1 cellular context compared by ENCODE assay signal in the genomic region with DNA sequence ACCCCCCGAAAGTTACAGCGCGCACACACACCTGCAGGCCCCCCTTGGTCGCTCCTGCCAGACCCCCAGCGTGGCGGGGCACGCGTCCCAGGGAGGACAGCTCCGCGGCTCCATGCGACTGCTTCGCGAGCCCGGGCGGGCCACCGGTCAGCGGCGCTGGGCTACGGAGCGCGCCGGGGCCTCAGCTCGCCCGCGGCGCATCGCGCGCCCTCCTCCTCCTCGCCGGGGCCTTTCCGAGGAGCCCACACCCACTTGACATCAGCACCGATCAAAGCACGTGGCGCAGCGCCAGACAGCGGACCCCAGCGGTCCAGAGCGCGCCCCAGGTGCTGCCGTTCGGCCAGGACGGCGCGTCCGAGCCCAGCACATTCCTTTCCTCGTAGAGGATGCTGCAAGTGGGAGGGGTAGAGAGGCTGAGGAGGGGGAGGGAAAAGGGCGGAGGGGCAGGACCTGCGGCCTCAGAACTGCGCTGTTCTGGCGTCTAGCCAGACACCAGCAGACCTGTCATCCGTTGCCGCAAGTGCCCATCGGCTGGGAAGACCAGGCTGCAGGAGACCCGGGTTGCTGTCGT.
TF ChIP-seq lines count a peak whose summit lies in the region.

No MANE protein-coding gene starts in this region.

TF ChIP-seq in HepG2, 621 proteins besides CTCF, POLR2A, EP300 and RAD21 (continued from another document and continues in another):
- TF ChIP-seq MYPOP (CRISPR knock-in tag; IDR thresholded peaks at IDR 0.05) (peak; percentile 64; the same call in 1 of the 2 replicates), ZNF510 (CRISPR knock-in tag; IDR thresholded peaks at IDR 0.05; ENCODE audit: low read depth) (no peak), MLXIP (CRISPR knock-in tag; IDR thresholded peaks at IDR 0.05; ENCODE audit: borderline replicate concordance) (no peak), ZNF609 (CRISPR knock-in tag; IDR thresholded peaks at IDR 0.05; ENCODE audit: borderline replicate concordance) (0 out of 2 replicates have a peak, but pooled peaks have one; percentile 31), HOXA5 (CRISPR knock-in tag; IDR thresholded peaks at IDR 0.05) (no peak), TGIF2 (CRISPR knock-in tag; IDR thresholded peaks at IDR 0.05) (peak; percentile 65), ZNF33B (CRISPR knock-in tag; IDR thresholded peaks at IDR 0.05) (no peak), ETV5 (CRISPR knock-in tag; IDR thresholded peaks at IDR 0.05; ENCODE audit: borderline replicate concordance) (no peak), SUZ12 (IDR thresholded peaks at IDR 0.05; ENCODE audit: low read depth, low read length) (no peak), KLF13 (CRISPR knock-in tag; IDR thresholded peaks at IDR 0.05) (no peak), E2F2 (CRISPR knock-in tag; IDR thresholded peaks at IDR 0.05; ENCODE audit: borderline replicate concordance) (no peak), RCOR2 (CRISPR knock-in tag; IDR thresholded peaks at IDR 0.05) (no peak), ZSCAN25 (CRISPR knock-in tag; IDR thresholded peaks at IDR 0.05) (no peak), TCF7 (IDR thresholded peaks at IDR 0.05; ENCODE audit: low read depth) (no peak), PATZ1 (CRISPR knock-in tag; IDR thresholded peaks at IDR 0.05) (0 out of 2 replicates have a peak, but pooled peaks have one; percentile 11), ZNF543 (CRISPR knock-in tag; IDR thresholded peaks at IDR 0.05) (no peak), SKIL (CRISPR knock-in tag; IDR thresholded peaks at IDR 0.05; ENCODE audit: borderline replicate concordance) (no peak), ZNF468 (CRISPR knock-in tag; IDR thresholded peaks at IDR 0.05) (no peak), MIER3 (CRISPR knock-in tag; IDR thresholded peaks at IDR 0.05; ENCODE audit: borderline replicate concordance) (no peak), ZFP90 (CRISPR knock-in tag; IDR thresholded peaks at IDR 0.05; ENCODE audit: borderline replicate concordance) (no peak), NR2F6 (IDR thresholded peaks at IDR 0.05) (no peak), NR2F6 (CRISPR knock-in tag; IDR thresholded peaks at IDR 0.05) (no peak), NR2C2 (CRISPR knock-in tag; IDR thresholded peaks at IDR 0.05; ENCODE audit: borderline replicate concordance) (no peak), KAT8 (CRISPR knock-in tag; IDR thresholded peaks at IDR 0.05) (no peak), ZNF333 (CRISPR knock-in tag; IDR thresholded peaks at IDR 0.05; ENCODE audit: borderline replicate concordance) (no peak), ZMAT5 (CRISPR knock-in tag; IDR thresholded peaks at IDR 0.05; ENCODE audit: borderline replicate concordance, low read depth) (no peak), ZNF44 (CRISPR knock-in tag; IDR thresholded peaks at IDR 0.05) (no peak), ZNF773 (CRISPR knock-in tag; IDR thresholded peaks at IDR 0.05; ENCODE audit: borderline replicate concordance) (no peak), HMG20B (CRISPR knock-in tag; conservative IDR thresholded peaks at IDR 0.05) (no peak), ZUFSP (CRISPR knock-in tag; IDR thresholded peaks at IDR 0.05; ENCODE audit: borderline replicate concordance) (no peak), ZNF777 (CRISPR knock-in tag; IDR thresholded peaks at IDR 0.05) (0 out of 2 replicates have a peak, but pooled peaks have one; percentile 50)
- TF ChIP-seq, protein P1, sequence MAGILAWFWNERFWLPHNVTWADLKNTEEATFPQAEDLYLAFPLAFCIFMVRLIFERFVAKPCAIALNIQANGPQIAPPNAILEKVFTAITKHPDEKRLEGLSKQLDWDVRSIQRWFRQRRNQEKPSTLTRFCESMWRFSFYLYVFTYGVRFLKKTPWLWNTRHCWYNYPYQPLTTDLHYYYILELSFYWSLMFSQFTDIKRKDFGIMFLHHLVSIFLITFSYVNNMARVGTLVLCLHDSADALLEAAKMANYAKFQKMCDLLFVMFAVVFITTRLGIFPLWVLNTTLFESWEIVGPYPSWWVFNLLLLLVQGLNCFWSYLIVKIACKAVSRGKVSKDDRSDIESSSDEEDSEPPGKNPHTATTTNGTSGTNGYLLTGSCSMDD (CRISPR knock-in tag; IDR thresholded peaks at IDR 0.05), result no peak
- TF ChIP-seq, protein P2, sequence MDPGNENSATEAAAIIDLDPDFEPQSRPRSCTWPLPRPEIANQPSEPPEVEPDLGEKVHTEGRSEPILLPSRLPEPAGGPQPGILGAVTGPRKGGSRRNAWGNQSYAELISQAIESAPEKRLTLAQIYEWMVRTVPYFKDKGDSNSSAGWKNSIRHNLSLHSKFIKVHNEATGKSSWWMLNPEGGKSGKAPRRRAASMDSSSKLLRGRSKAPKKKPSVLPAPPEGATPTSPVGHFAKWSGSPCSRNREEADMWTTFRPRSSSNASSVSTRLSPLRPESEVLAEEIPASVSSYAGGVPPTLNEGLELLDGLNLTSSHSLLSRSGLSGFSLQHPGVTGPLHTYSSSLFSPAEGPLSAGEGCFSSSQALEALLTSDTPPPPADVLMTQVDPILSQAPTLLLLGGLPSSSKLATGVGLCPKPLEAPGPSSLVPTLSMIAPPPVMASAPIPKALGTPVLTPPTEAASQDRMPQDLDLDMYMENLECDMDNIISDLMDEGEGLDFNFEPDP (CRISPR knock-in tag; conservative IDR thresholded peaks at IDR 0.05), result no peak
- TF ChIP-seq, protein P3, sequence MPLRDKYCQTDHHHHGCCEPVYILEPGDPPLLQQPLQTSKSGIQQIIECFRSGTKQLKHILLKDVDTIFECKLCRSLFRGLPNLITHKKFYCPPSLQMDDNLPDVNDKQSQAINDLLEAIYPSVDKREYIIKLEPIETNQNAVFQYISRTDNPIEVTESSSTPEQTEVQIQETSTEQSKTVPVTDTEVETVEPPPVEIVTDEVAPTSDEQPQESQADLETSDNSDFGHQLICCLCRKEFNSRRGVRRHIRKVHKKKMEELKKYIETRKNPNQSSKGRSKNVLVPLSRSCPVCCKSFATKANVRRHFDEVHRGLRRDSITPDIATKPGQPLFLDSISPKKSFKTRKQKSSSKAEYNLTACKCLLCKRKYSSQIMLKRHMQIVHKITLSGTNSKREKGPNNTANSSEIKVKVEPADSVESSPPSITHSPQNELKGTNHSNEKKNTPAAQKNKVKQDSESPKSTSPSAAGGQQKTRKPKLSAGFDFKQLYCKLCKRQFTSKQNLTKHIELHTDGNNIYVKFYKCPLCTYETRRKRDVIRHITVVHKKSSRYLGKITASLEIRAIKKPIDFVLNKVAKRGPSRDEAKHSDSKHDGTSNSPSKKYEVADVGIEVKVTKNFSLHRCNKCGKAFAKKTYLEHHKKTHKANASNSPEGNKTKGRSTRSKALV (CRISPR knock-in tag; IDR thresholded peaks at IDR 0.05), result peak; percentile 27; the same call in 1 of the 2 replicates
